ENCODE assay signal across 22 cellular contexts in genomic region chr1:88035578-88035977, GRCh38.
"Had no signal": no experiment of that assay in that cellular context is flagged by ENCODE, and none has a peak within 500 bp of the region (broad histone marks: within the 10 kb centered on the region; RNA-seq: fewer than 3 reads in every experiment).

No MANE protein-coding gene starts in this region.

- H3K36me3 Mint-ChIP-seq: activated naive CD8-positive, alpha-beta T cell treated with anti-CD3 and anti-CD28 coated beads, Interleukin-2, amount 10 ng/mL, durations not matched to agents 7 days and 5 days had no signal

- H3K27me3 ChIP-seq: left lung, ovary, sigmoid colon, thyroid gland had no signal

- H3K4me3 ChIP-seq: left lung, ovary, sigmoid colon, thyroid gland had no signal

- H3K27ac ChIP-seq: left lung, ovary, sigmoid colon, thyroid gland had no signal

- H3K4me1 Mint-ChIP-seq: activated naive CD8-positive, alpha-beta T cell treated with anti-CD3 and anti-CD28 coated beads, Interleukin-2, amount 10 ng/mL, durations not matched to agents 7 days and 5 days; brain; central memory CD8-positive, alpha-beta T cell; neural crest cell; stimulated activated memory B cell treated with anti-CD40 and anti-IgM and Interleukin-4, amounts not matched to agents 10 μg/mL and 1 μg/mL and 100 μg/mL, for 72 hours had no signal

- H3K4me1 ChIP-seq: left lung, sigmoid colon, thyroid gland had no signal

- DNase-seq: activated CD4-positive, CD25-positive, alpha-beta regulatory T cell treated with anti-CD3 and anti-CD28 coated beads, Interleukin-2, amount 50 U/mL, for 72 hours; activated naive CD4-positive, alpha-beta T cell; activated naive CD8-positive, alpha-beta T cell treated with anti-CD3 and anti-CD28 coated beads, Interleukin-2, amount 10 ng/mL, durations not matched to agents 7 days and 5 days; activated T-cell treated with anti-CD3 and anti-CD28 coated beads for 4 hours; cortex of kidney; effector CD4-positive, alpha-beta T cell; mammary epithelial cell; ovary; sigmoid colon; stimulated activated CD4-positive, alpha-beta T cell treated with anti-CD3 and anti-CD28 coated beads, Interleukin-12 subunit alpha, Interleukin-12 subunit beta, amount 100 ng/mL, for 4 hours; stimulated activated CD4-positive, alpha-beta T cell treated with anti-CD3 and anti-CD28 coated beads, Interleukin-2, amount 100 ng/mL, for 24 hours; thyroid gland had no signal

- H3K27ac Mint-ChIP-seq: activated naive CD8-positive, alpha-beta T cell treated with anti-CD3 and anti-CD28 coated beads, Interleukin-2, amount 10 ng/mL, durations not matched to agents 7 days and 5 days; brain; stimulated activated memory B cell treated with anti-CD40 and anti-IgM and Interleukin-4, amounts not matched to agents 10 μg/mL and 1 μg/mL and 100 μg/mL, for 72 hours; T-helper 2 cell treated with Interferon-gamma antibody and Interleukin-4, amounts not matched to agents 5 μg/mL and 100 μg/mL, for 36 hours had no signal

- H3K9me3 ChIP-seq: ovary, thyroid gland had no signal

- H3K36me3 ChIP-seq: left lung, ovary, sigmoid colon, thyroid gland had no signal

- FAIRE-seq: endothelial cell of umbilical vein, frontal cortex, islet of Langerhans, urothelium cell line had no signal

- ATAC-seq: left lung had no signal

- H3K4me3 Mint-ChIP-seq: activated naive CD8-positive, alpha-beta T cell treated with anti-CD3 and anti-CD28 coated beads, Interleukin-2, amount 10 ng/mL, durations not matched to agents 7 days and 5 days; brain; central memory CD8-positive, alpha-beta T cell; neural crest cell; stimulated activated memory B cell treated with anti-CD40 and anti-IgM and Interleukin-4, amounts not matched to agents 10 μg/mL and 1 μg/mL and 100 μg/mL, for 72 hours; T-helper 2 cell treated with Interferon-gamma antibody and Interleukin-4, amounts not matched to agents 5 μg/mL and 100 μg/mL, for 36 hours had no signal

- H3K27me3 Mint-ChIP-seq: activated naive CD8-positive, alpha-beta T cell treated with anti-CD3 and anti-CD28 coated beads, Interleukin-2, amount 10 ng/mL, durations not matched to agents 7 days and 5 days; brain had no signal
